ENCODE assay signal across 31 cellular contexts in genomic region chr9:68973619-68974018, GRCh38. TPM values are rescaled to one million over a fixed set of nuclear protein-coding genes. Genes with fewer than 3 reads are reported as not detected.
DNase-seq lines count a peak whose midpoint lies in the region; ATAC-seq, FAIRE-seq and TF ChIP-seq lines count a peak whose summit lies in the region.
"Had no signal": no experiment of that assay in that cellular context is flagged by ENCODE, and none has a peak within 500 bp of the region (broad histone marks: within the 10 kb centered on the region; RNA-seq: fewer than 3 reads in every experiment).

No MANE protein-coding gene starts in this region.

- H3K36me3 ChIP-seq in left ventricle myocardium inferior (no peaks in the 10 kb centered on the region), pancreas (no peaks in the 10 kb centered on the region), tibial artery (no peaks in the 10 kb centered on the region)
- H3K36me3 ChIP-seq: neutrophil, stomach had no signal

- peaks cover 44% of the 10 kb centered on the region for H3K4me1 Mint-ChIP-seq in activated T-cell treated with anti-CD3 and anti-CD28 coated beads, Interleukin-2, amount 50 U/mL, for 24 hours (ENCODE audit: low read depth)
- peaks cover 13% of the 10 kb centered on the region for H3K4me1 Mint-ChIP-seq in activated T-cell treated with anti-CD3 and anti-CD28 coated beads, Interleukin-2, amount 50 U/mL, for 4 hours (ENCODE audit: low read depth)
- peaks cover 54% of the 10 kb centered on the region for H3K4me1 Mint-ChIP-seq in activated CD4-positive, alpha-beta memory T cell treated with anti-CD3 and anti-CD28 coated beads, Interleukin-2, amount 10 ng/mL, durations not matched to agents 7 days and 5 days
- peaks cover 20% of the 10 kb centered on the region for H3K4me1 Mint-ChIP-seq in stimulated activated effector memory CD8-positive, alpha-beta T cell treated with anti-CD3 and anti-CD28 coated beads, Interleukin-12 subunit alpha, Interleukin-12 subunit beta, amount 100 ng/mL, for 72 hours

- H3K27ac Mint-ChIP-seq in activated T-cell treated with anti-CD3 and anti-CD28 coated beads, Interleukin-2, amount 50 U/mL, for 24 hours, result peak overlapping the region; percentile 92
- H3K27ac Mint-ChIP-seq in activated CD4-positive, alpha-beta memory T cell treated with anti-CD3 and anti-CD28 coated beads, Interleukin-2, amount 10 ng/mL, durations not matched to agents 7 days and 5 days, result peak overlapping the region; percentile 81
- no peak overlapping the region for H3K27ac Mint-ChIP-seq in stimulated activated effector memory CD8-positive, alpha-beta T cell treated with anti-CD3 and anti-CD28 coated beads, Interleukin-12 subunit alpha, Interleukin-12 subunit beta, amount 100 ng/mL, for 72 hours
- H3K27ac Mint-ChIP-seq: HFFc6 had no signal

- H3K27me3 ChIP-seq in left ventricle myocardium inferior (ENCODE audit: low read depth) (no peaks in the 10 kb centered on the region), pancreas (no peaks in the 10 kb centered on the region), tibial artery (no peaks in the 10 kb centered on the region)
- H3K27me3 ChIP-seq: neutrophil, stomach had no signal

- H3K9me3 ChIP-seq in left ventricle myocardium inferior (replicated peaks), result no peaks in the 10 kb centered on the region
- no peaks in the 10 kb centered on the region for H3K9me3 ChIP-seq in pancreas
- no peaks in the 10 kb centered on the region for H3K9me3 ChIP-seq in tibial artery
- H3K9me3 ChIP-seq: Caco-2, neutrophil, psoas muscle, stomach had no signal

- no peak for ATAC-seq in activated T-cell treated with anti-CD3 and anti-CD28 coated beads, Interleukin-2, amount 50 U/mL, for 4 hours
- ATAC-seq in stimulated activated effector memory CD8-positive, alpha-beta T cell treated with anti-CD3 and anti-CD28 coated beads, Interleukin-12 subunit alpha, Interleukin-12 subunit beta, amount 100 ng/mL, for 72 hours, result no peak
- no peak for ATAC-seq in pancreas
- ATAC-seq: psoas muscle, SK-N-SH treated with all-trans-retinoic acid at 6 μM for 48 hours had no signal

- H3K36me3 Mint-ChIP-seq in activated T-cell treated with anti-CD3 and anti-CD28 coated beads, Interleukin-2, amount 50 U/mL, for 24 hours (ENCODE audit: low read depth), result no peaks in the 10 kb centered on the region
- no peaks in the 10 kb centered on the region for H3K36me3 Mint-ChIP-seq in activated T-cell treated with anti-CD3 and anti-CD28 coated beads, Interleukin-2, amount 50 U/mL, for 4 hours (ENCODE audit: insufficient read depth)
- peaks cover 17% of the 10 kb centered on the region for H3K36me3 Mint-ChIP-seq in activated CD4-positive, alpha-beta memory T cell treated with anti-CD3 and anti-CD28 coated beads, Interleukin-2, amount 10 ng/mL, durations not matched to agents 7 days and 5 days (ENCODE audit: low read depth)
- no peaks in the 10 kb centered on the region for H3K36me3 Mint-ChIP-seq in stimulated activated effector memory CD8-positive, alpha-beta T cell treated with anti-CD3 and anti-CD28 coated beads, Interleukin-12 subunit alpha, Interleukin-12 subunit beta, amount 100 ng/mL, for 72 hours
- H3K36me3 Mint-ChIP-seq: activated naive CD8-positive, alpha-beta T cell had no signal

- DNase-seq in activated T-cell treated with anti-CD3 and anti-CD28 coated beads, Interleukin-2, amount 50 U/mL, for 24 hours, result no peak
- no peak for DNase-seq in activated T-cell treated with anti-CD3 and anti-CD28 coated beads, Interleukin-2, amount 50 U/mL, for 4 hours
- no peak for DNase-seq in activated CD4-positive, alpha-beta memory T cell treated with anti-CD3 and anti-CD28 coated beads, Interleukin-2, amount 10 ng/mL, durations not matched to agents 7 days and 5 days
- peak; percentile 49 for DNase-seq in left ventricle myocardium inferior
- no peak for DNase-seq in stimulated activated effector memory CD8-positive, alpha-beta T cell treated with anti-CD3 and anti-CD28 coated beads, Interleukin-12 subunit alpha, Interleukin-12 subunit beta, amount 100 ng/mL, for 72 hours (ENCODE audit: low spot score in 2 of 2)
- DNase-seq in pancreas, result no peak
- no peak for DNase-seq in tibial artery
- DNase-seq in T1000 (lab: John Stamatoyannopoulos, UW), result no peak
- DNase-seq: activated CD8-positive, alpha-beta memory T cell treated with anti-CD3 and anti-CD28 coated beads, Interleukin-2, amount 50 U/mL, for 4 hours; Caco-2; effector memory CD4-positive, alpha-beta T cell; foreskin melanocyte; GM23248; HFFc6; hypothalamus; NCI-H1694; NCI-H774; psoas muscle; stimulated activated CD4-positive, alpha-beta T cell treated with anti-CD3 and anti-CD28 coated beads, Interleukin-4, amount 100 ng/mL, for 1 hour; stomach had no signal

- H3K4me1 ChIP-seq in left ventricle myocardium inferior, result peaks cover 31% of the 10 kb centered on the region
- peaks cover 0 to 8% (median 0%) of the 10 kb centered on the region in 3 donors for H3K4me1 ChIP-seq in pancreas
- peaks cover 0 to 8% (median 0%) of the 10 kb centered on the region in 4 donors for H3K4me1 ChIP-seq in tibial artery
- H3K4me1 ChIP-seq: Caco-2, psoas muscle had no signal

- POLR2A ChIA-PET in activated CD4-positive, alpha-beta memory T cell treated with anti-CD3 and anti-CD28 coated beads, Interleukin-2, amount 10 ng/mL, durations not matched to agents 7 days and 5 days (lab: Charles Lee), result interaction anchor here (0.9 to 3.0 kb wide), 8 partner anchors 8 to 61 kb away, joined by 3 to 11 read pairs (median 6); no protein-coding TSS in a partner anchor

- no peak for FAIRE-seq in pancreas (lab: Jason Lieb, UNC)
- FAIRE-seq: HTR-8/SVneo had no signal

- H3K27ac ChIP-seq in left ventricle myocardium inferior (replicated peaks), result peak overlapping the region; percentile 79
- H3K27ac ChIP-seq in pancreas, result no peak overlapping the region
- no peak overlapping the region for H3K27ac ChIP-seq in tibial artery
- H3K27ac ChIP-seq: GM23248, neutrophil, psoas muscle, RWPE1, stomach had no signal

- H3K27me3 Mint-ChIP-seq in activated T-cell treated with anti-CD3 and anti-CD28 coated beads, Interleukin-2, amount 50 U/mL, for 24 hours, result no peaks in the 10 kb centered on the region
- H3K27me3 Mint-ChIP-seq in activated T-cell treated with anti-CD3 and anti-CD28 coated beads, Interleukin-2, amount 50 U/mL, for 4 hours (ENCODE audit: low read depth), result no peaks in the 10 kb centered on the region
- no peaks in the 10 kb centered on the region for H3K27me3 Mint-ChIP-seq in activated CD4-positive, alpha-beta memory T cell treated with anti-CD3 and anti-CD28 coated beads, Interleukin-2, amount 10 ng/mL, durations not matched to agents 7 days and 5 days
- H3K27me3 Mint-ChIP-seq: activated naive CD8-positive, alpha-beta T cell had no signal

- intact Hi-C loops in left ventricle myocardium inferior (cut with micrococcal nuclease), result no loop called here
- intact Hi-C loops in pancreas (cut with DNase I), result no loop called here
- intact Hi-C loops in tibial artery (cut with DNase I; ENCODE audit: low total_unique reads), result no loop called here

- peak overlapping the region; percentile 61 for H3K4me3 ChIP-seq in left ventricle myocardium inferior
- H3K4me3 ChIP-seq in pancreas, result no peak overlapping the region
- no peak overlapping the region for H3K4me3 ChIP-seq in tibial artery
- H3K4me3 ChIP-seq: GM23248, psoas muscle, smooth muscle cell, stomach had no signal

- TF ChIP-seq CTCF in left ventricle myocardium inferior (IDR thresholded peaks at IDR 0.05; ENCODE audit: borderline replicate concordance) (no peak), pancreas (IDR thresholded peaks at IDR 0.05) (no peak), tibial artery (IDR thresholded peaks at IDR 0.05) (no peak)

- 90 to 93% methylated on average over 3 of the region's 3 CpGs for WGBS in pancreas, 2 donors

- peak overlapping the region; percentile 31 for H3K4me3 Mint-ChIP-seq in activated T-cell treated with anti-CD3 and anti-CD28 coated beads, Interleukin-2, amount 50 U/mL, for 24 hours
- no peak overlapping the region for H3K4me3 Mint-ChIP-seq in activated T-cell treated with anti-CD3 and anti-CD28 coated beads, Interleukin-2, amount 50 U/mL, for 4 hours
- peak overlapping the region; percentile 49 for H3K4me3 Mint-ChIP-seq in activated CD4-positive, alpha-beta memory T cell treated with anti-CD3 and anti-CD28 coated beads, Interleukin-2, amount 10 ng/mL, durations not matched to agents 7 days and 5 days
- peak overlapping the region; percentile 8 for H3K4me3 Mint-ChIP-seq in stimulated activated effector memory CD8-positive, alpha-beta T cell treated with anti-CD3 and anti-CD28 coated beads, Interleukin-12 subunit alpha, Interleukin-12 subunit beta, amount 100 ng/mL, for 72 hours
- H3K4me3 Mint-ChIP-seq: activated naive CD8-positive, alpha-beta T cell; HFFc6 had no signal

- H3K9me3 Mint-ChIP-seq in activated T-cell treated with anti-CD3 and anti-CD28 coated beads, Interleukin-2, amount 50 U/mL, for 24 hours, result peaks cover 2% of the 10 kb centered on the region
- H3K9me3 Mint-ChIP-seq in activated T-cell treated with anti-CD3 and anti-CD28 coated beads, Interleukin-2, amount 50 U/mL, for 4 hours, result no peaks in the 10 kb centered on the region
- peaks cover 11% of the 10 kb centered on the region for H3K9me3 Mint-ChIP-seq in activated CD4-positive, alpha-beta memory T cell treated with anti-CD3 and anti-CD28 coated beads, Interleukin-2, amount 10 ng/mL, durations not matched to agents 7 days and 5 days
- no peaks in the 10 kb centered on the region for H3K9me3 Mint-ChIP-seq in stimulated activated effector memory CD8-positive, alpha-beta T cell treated with anti-CD3 and anti-CD28 coated beads, Interleukin-12 subunit alpha, Interleukin-12 subunit beta, amount 100 ng/mL, for 72 hours
- H3K9me3 Mint-ChIP-seq: HFFc6 had no signal

- CTCF ChIA-PET in activated CD4-positive, alpha-beta memory T cell treated with anti-CD3 and anti-CD28 coated beads, Interleukin-2, amount 10 ng/mL, durations not matched to agents 7 days and 5 days (lab: Charles Lee), result interaction anchor here (1.1 to 2.5 kb wide), 3 partner anchors 26 to 194 kb away, joined by 3 to 11 read pairs (median 6); a partner anchor contains a TSS

RNA-seq across cellular contexts. Expression of gene PRKACG, which starts 40.3 kb away (rescaled TPM):
- not detected for total RNA-seq in activated T-cell treated with anti-CD3 and anti-CD28 coated beads, Interleukin-2, amount 50 U/mL, for 4 hours
- total RNA-seq in activated CD4-positive, alpha-beta memory T cell treated with anti-CD3 and anti-CD28 coated beads, Interleukin-2, amount 10 ng/mL, durations not matched to agents 7 days and 5 days, result not detected
- total RNA-seq in left ventricle myocardium inferior (not detected), pancreas (not detected)
- polyA plus RNA-seq in pancreas, result not detected
- total RNA-seq: Caco-2, cerebellum, esophagus mucosa, GM23248, HFFc6, lung microvascular endothelial cell, psoas muscle, smooth muscle cell, stomach, ureter had no signal
- polyA plus RNA-seq: BJ, GM23248, psoas muscle, smooth muscle cell, stomach had no signal
